In genomic region chr17:83078378-83079339, GRCh38 we compare ENCODE assay signal across 8 cellular contexts. TPM values are rescaled to one million over a fixed set of nuclear protein-coding genes. Genes with fewer than 3 reads are reported as not detected.
DNase-seq lines count a peak whose midpoint lies in the region; ATAC-seq and TF ChIP-seq lines count a peak whose summit lies in the region.

No MANE protein-coding gene starts in this region.

- H3K36me3 Mint-ChIP-seq in H9 (ENCODE audit: insufficient read depth in 1 of 3, low read depth in 3 of 3) = peaks cover 7 to 13% (median 10%) of the 10 kb centered on the region in 3 experiments; a peak in 5 of 7 replicates
- H3K36me3 Mint-ChIP-seq in osteocyte (ENCODE audit: unreplicated experiment) = peaks cover 9% of the 10 kb centered on the region

- peaks cover 14 to 23% of the 10 kb centered on the region in 2 experiments for H3K4me1 Mint-ChIP-seq in H9
- H3K4me1 Mint-ChIP-seq in osteocyte (ENCODE audit: unreplicated experiment) = peaks cover 33% of the 10 kb centered on the region

- no peak overlapping the region for H3K18ac ChIP-seq in H9 (ENCODE audit: insufficient read length, low read depth, low read length)

- no peak overlapping the region for H3K27ac Mint-ChIP-seq in H9
- H3K27ac Mint-ChIP-seq in osteocyte (ENCODE audit: unreplicated experiment) = no peak overlapping the region

- H3K79me1 ChIP-seq in H9 (ENCODE audit: insufficient read depth, low read depth, low read length, poor library complexity, severe bottlenecking) = no peaks in the 10 kb centered on the region

- intact Hi-C loops in esophagus squamous epithelium (cut with DNase I) = no loop called here

- H2BK15ac ChIP-seq in H9 (ENCODE audit: low read depth, low read length) = no peak overlapping the region

- H3K14ac ChIP-seq in H9 (ENCODE audit: insufficient read depth, low read length) = no peak overlapping the region

- H3K9me3 ChIP-seq in H9 (ENCODE audit: control insufficient read depth, low read depth, low read length) = no peaks in the 10 kb centered on the region
- no peaks in the 10 kb centered on the region for H3K9me3 ChIP-seq in esophagus squamous epithelium

- ATAC-seq in SK-N-SH treated with all-trans-retinoic acid at 6 μM for 48 hours = no peak
- no peak for ATAC-seq in GM21723 (IDR thresholded peaks at IDR 0.05; ENCODE audit: unreplicated experiment)

- H3T11ph ChIP-seq in H9 (ENCODE audit: low read length) = no peak overlapping the region

- H3K4me3 Mint-ChIP-seq in H9 = peak overlapping the region; percentile 59 to 72
- H3K4me3 Mint-ChIP-seq in osteocyte (ENCODE audit: unreplicated experiment) = peak overlapping the region; percentile 42

- H2BK12ac ChIP-seq in H9 (ENCODE audit: insufficient read length, low read depth, low read length) = no peak overlapping the region

- TF ChIP-seq POLR2A in esophagus squamous epithelium (IDR thresholded peaks at IDR 0.05) = no peak

- H3K4me1 ChIP-seq in H9 (ENCODE audit: insufficient read depth, low read length) = peaks cover 7% of the 10 kb centered on the region; the same call in 1 of the 2 replicates
- peaks cover 29 to 62% (median 38%) of the 10 kb centered on the region in 3 donors for H3K4me1 ChIP-seq in esophagus squamous epithelium

- no peak overlapping the region for H3K4ac ChIP-seq in H9 (ENCODE audit: low read depth, low read length)

- H3K4me3 ChIP-seq in esophagus squamous epithelium = peak overlapping the region; percentile 61 to 91 (median 80)

- peaks cover 6% of the 10 kb centered on the region for H3K23me2 ChIP-seq in H9 (ENCODE audit: insufficient read length, low read depth, low read length, poor library complexity, severe bottlenecking)

- no peaks in the 10 kb centered on the region for H4K20me1 ChIP-seq in H9 (ENCODE audit: control insufficient read depth, insufficient read depth, insufficient read length)

- H3K56ac ChIP-seq in H9 (ENCODE audit: insufficient read length, low read depth, low read length) = no peak overlapping the region

- peaks cover 0 to 14% (median 0%) of the 10 kb centered on the region in 3 donors for H3K36me3 ChIP-seq in esophagus squamous epithelium

- no peak overlapping the region for H2BK20ac ChIP-seq in H9 (ENCODE audit: low read depth, low read length, poor library complexity, severe bottlenecking)

- H3K4me2 ChIP-seq in H9 (ENCODE audit: insufficient read depth, insufficient read length, low read length) = peak overlapping the region; percentile 27

- DNase-seq in H9 = no peak
- no peak for DNase-seq in esophagus squamous epithelium (lab: John Stamatoyannopoulos, UW)
- no peak for DNase-seq in osteocyte (ENCODE audit: extremely low spot score, unreplicated experiment)
- no peak for DNase-seq in GDM1 (lab: John Stamatoyannopoulos, UW)
- DNase-seq in NK-92 (lab: John Stamatoyannopoulos, UW; ENCODE audit: unreplicated experiment) = no peak
- no peak for DNase-seq in NAMALWA (ENCODE audit: low spot score)

- no peak for TF ChIP-seq CTCF in H9 (conservative IDR thresholded peaks at IDR 0.05)
- TF ChIP-seq CTCF in esophagus squamous epithelium (IDR thresholded peaks at IDR 0.05) = no peak
- TF ChIP-seq CTCF in osteocyte (IDR thresholded peaks at IDR 0.05) = no peak

- H3K9ac ChIP-seq in H9 (ENCODE audit: extremely low read depth, insufficient read length, low read length) = no peak overlapping the region

- no peak overlapping the region for H2BK5ac ChIP-seq in H9 (ENCODE audit: insufficient read length, low read length)

- H4K91ac ChIP-seq in H9 (ENCODE audit: insufficient read length, low read depth, low read length) = no peak overlapping the region

- H4K8ac ChIP-seq in H9 (replicated peaks; ENCODE audit: insufficient read length, low read depth, low read length) = no peak overlapping the region

- H3K27me3 Mint-ChIP-seq in H9 (ENCODE audit: low read depth) (peaks cover 56% of the 10 kb centered on the region), osteocyte (ENCODE audit: unreplicated experiment) (no peaks in the 10 kb centered on the region)

- H2BK120ac ChIP-seq in H9 (ENCODE audit: low read depth, low read length, poor library complexity, severe bottlenecking) = no peak overlapping the region

- no peak overlapping the region for H2AFZ ChIP-seq in H9 (ENCODE audit: low read length)

- H2AK5ac ChIP-seq in H9 (ENCODE audit: insufficient read length, low read length) = no peak overlapping the region

- no peak overlapping the region for H3K23ac ChIP-seq in H9 (ENCODE audit: insufficient read length, low read depth, low read length)

- H3K27ac ChIP-seq in H9 (ENCODE audit: insufficient read length, low read depth, low read length) = no peak overlapping the region
- peak overlapping the region; percentile 68 to 95 (median 92) for H3K27ac ChIP-seq in esophagus squamous epithelium

- no peaks in the 10 kb centered on the region; a peak in 1 of 5 replicates for H3K9me3 Mint-ChIP-seq in H9
- H3K9me3 Mint-ChIP-seq in osteocyte (ENCODE audit: unreplicated experiment) = no peaks in the 10 kb centered on the region

- no CpG with 5 or more reads among the region's 91 CpGs for WGBS in H9 (ENCODE audit: extremely low coverage, insufficient read length, low lambda C conversion rate)
- WGBS in esophagus squamous epithelium, 2 donors = 0 to 16% methylated on average over 3 to 4 of the region's 91 CpGs

- no peak overlapping the region for H4K5ac ChIP-seq in H9 (ENCODE audit: insufficient read length, low read depth, low read length)

- no peaks in the 10 kb centered on the region for H3K79me2 ChIP-seq in H9 (ENCODE audit: insufficient read depth, low read length)

- H3K27me3 ChIP-seq in H9 (ENCODE audit: insufficient read depth, low read length) (peaks cover 14% of the 10 kb centered on the region; the same call in 1 of the 2 replicates), esophagus squamous epithelium (peaks cover 0 to 52% (median 0%) of the 10 kb centered on the region in 4 donors)

TF ChIP-seq in SK-N-SH treated with all-trans-retinoic acid at 6 μM for 48 hours, 23 proteins besides CTCF, POLR2A, EP300 and RAD21:
- TF ChIP-seq ISL1 (CRISPR knock-in tag; IDR thresholded peaks at IDR 0.05) (no peak), PATZ1 (CRISPR knock-in tag; IDR thresholded peaks at IDR 0.05; ENCODE audit: borderline replicate concordance) (peak; percentile 42; the same call in 1 of the 2 replicates)
TF ChIP-seq in SK-N-SH treated with all-trans-retinoic acid at 6 μM for 48 hours: peak in this region for 1.

RNA-seq across cellular contexts. Expression of gene METRNL, which starts 0.8 kb away (rescaled TPM):
- total RNA-seq in H9 (2021) (19.4 and 21.4 TPM in 2 replicates), esophagus squamous epithelium (100 to 1,000 TPM in 1 of 4 donors, 10 to 100 TPM in 3; 80.3 to 137 (median 87.7) TPM), osteocyte (214 and 217 TPM in 2 replicates)
